Comparison of ENCODE assay signal across 7 cellular contexts in the genomic region with DNA sequence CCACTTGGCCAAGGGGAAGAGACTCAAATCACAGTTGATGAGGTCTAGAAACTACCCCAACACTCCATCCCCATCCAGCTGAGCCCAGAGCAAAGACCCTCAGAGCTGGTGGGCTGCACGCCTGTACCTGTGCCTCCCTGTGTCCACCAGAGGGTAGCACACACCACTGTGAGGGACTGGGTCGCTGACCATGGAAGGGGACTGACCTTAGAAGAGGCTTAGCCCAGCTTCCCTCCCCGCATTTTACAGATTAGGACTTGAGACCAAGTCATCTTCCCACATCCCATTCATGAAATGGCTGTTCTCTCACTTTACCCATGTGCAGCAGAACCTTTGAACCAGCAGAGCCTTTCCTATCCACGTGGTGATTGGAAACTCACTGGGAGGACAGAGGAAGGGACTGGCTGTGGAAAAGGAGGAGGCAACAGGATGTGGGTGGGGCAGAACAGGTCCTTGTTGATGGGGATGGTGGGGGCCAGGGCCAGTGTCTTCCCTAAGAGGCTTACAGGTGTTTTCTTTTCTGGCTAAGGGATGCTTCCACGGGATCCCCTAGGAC. TPM values are rescaled to one million over a fixed set of nuclear protein-coding genes. Genes with fewer than 3 reads are reported as not detected.
A peak's percentile ranks its signal among the peaks of the same experiment; 100 is the strongest.
DNase-seq lines count a peak whose midpoint lies in the region; ATAC-seq and TF ChIP-seq lines count a peak whose summit lies in the region.

No MANE protein-coding gene starts in this region.

- no peak for TF ChIP-seq EP300 in gastroesophageal sphincter (IDR thresholded peaks at IDR 0.05)

- H3K36me3 Mint-ChIP-seq in activated CD4-positive, alpha-beta T cell treated with anti-CD3 and anti-CD28 coated beads, Interleukin-2, amount 10 ng/mL, durations not matched to agents 24 days and 14 days (ENCODE audit: low read depth) = no peaks in the 10 kb centered on the region

- intact Hi-C loops in prostate gland (cut with DNase I) = no loop called here
- intact Hi-C loops in activated CD4-positive, alpha-beta T cell treated with anti-CD3 and anti-CD28 coated beads, Interleukin-2, amount 10 ng/mL, durations not matched to agents 24 days and 14 days (cut with micrococcal nuclease) = no loop called here

- peaks cover 34% of the 10 kb centered on the region for H3K27me3 Mint-ChIP-seq in activated CD4-positive, alpha-beta T cell treated with anti-CD3 and anti-CD28 coated beads, Interleukin-2, amount 10 ng/mL, durations not matched to agents 24 days and 14 days

- no peak for TF ChIP-seq POLR2A in prostate gland (IDR thresholded peaks at IDR 0.05)
- TF ChIP-seq POLR2A in gastroesophageal sphincter (IDR thresholded peaks at IDR 0.05) = no peak

- H3K4me3 ChIP-seq in GM06990 (replicated peaks; ENCODE audit: low read depth, low read length) (no peak overlapping the region), epithelial cell of esophagus (ENCODE audit: low read length) (no peak overlapping the region), prostate gland (no peak overlapping the region), gastroesophageal sphincter (no peak overlapping the region)

- 68% methylated on average over 5 of the region's 5 CpGs for WGBS in prostate gland
- WGBS in gastroesophageal sphincter (ENCODE audit: low coverage in 1 of 2), 2 donors = 38% methylated on average over 3 of the region's 5 CpGs; no CpG with 5 or more reads in 1 of the 2 donors

- H3K27ac ChIP-seq in prostate gland (no peak overlapping the region), gastroesophageal sphincter (no peak overlapping the region)

- no peak for ATAC-seq in gastroesophageal sphincter

- DNase-seq in GM06990 (ENCODE audit: extremely low read depth, insufficient read length) = no peak
- DNase-seq in NCI-H146 treated with DMSO at 0.1 percent for 48 hours (lab: John Stamatoyannopoulos, UW; ENCODE audit: unreplicated experiment) = peak; percentile 41
- DNase-seq in epithelial cell of esophagus (ENCODE audit: low read depth) = peak; percentile 11
- DNase-seq in prostate gland (ENCODE audit: low spot score) = no peak
- no peak for DNase-seq in NCI-H510A (lab: John Stamatoyannopoulos, UW)
- no peak for DNase-seq in activated CD4-positive, alpha-beta T cell treated with anti-CD3 and anti-CD28 coated beads, Interleukin-2, amount 10 ng/mL, durations not matched to agents 24 days and 14 days

- H3K4me1 ChIP-seq in prostate gland (replicated peaks) = peaks cover 14% of the 10 kb centered on the region
- peaks cover 0 to 25% (median 14%) of the 10 kb centered on the region in 3 donors for H3K4me1 ChIP-seq in gastroesophageal sphincter

- H3K27ac Mint-ChIP-seq in activated CD4-positive, alpha-beta T cell treated with anti-CD3 and anti-CD28 coated beads, Interleukin-2, amount 10 ng/mL, durations not matched to agents 24 days and 14 days = no peak overlapping the region

- peak; percentile 48 for TF ChIP-seq CTCF in GM06990 (IDR thresholded peaks at IDR 0.05; ENCODE audit: insufficient read depth, low read length, poor library complexity, severe bottlenecking)
- TF ChIP-seq CTCF in epithelial cell of esophagus (IDR thresholded peaks at IDR 0.05; ENCODE audit: insufficient read depth, low read depth, low read length, missing control alignments) = peak; percentile 39
- peak; percentile 18 to 72 (median 64) for TF ChIP-seq CTCF in prostate gland (IDR thresholded peaks at IDR 0.05)
- peak in 1 of 4 experiments; percentile 32 for TF ChIP-seq CTCF in gastroesophageal sphincter (IDR thresholded peaks at IDR 0.05)

- H3K4me1 Mint-ChIP-seq in activated CD4-positive, alpha-beta T cell treated with anti-CD3 and anti-CD28 coated beads, Interleukin-2, amount 10 ng/mL, durations not matched to agents 24 days and 14 days = peaks cover 11% of the 10 kb centered on the region

- H3K36me3 ChIP-seq in GM06990 (ENCODE audit: control insufficient read depth, insufficient read depth, low read length) (no peaks in the 10 kb centered on the region), prostate gland (no peaks in the 10 kb centered on the region), gastroesophageal sphincter (peaks cover 0 to 7% of the 10 kb centered on the region in 2 donors)

- H3K9me3 ChIP-seq in prostate gland = no peaks in the 10 kb centered on the region
- H3K9me3 ChIP-seq in gastroesophageal sphincter = no peaks in the 10 kb centered on the region

- H3K9me3 Mint-ChIP-seq in activated CD4-positive, alpha-beta T cell treated with anti-CD3 and anti-CD28 coated beads, Interleukin-2, amount 10 ng/mL, durations not matched to agents 24 days and 14 days = no peaks in the 10 kb centered on the region

- H3K27me3 ChIP-seq in GM06990 (replicated peaks; ENCODE audit: control insufficient read depth, insufficient read depth, low read length) (peaks cover 6% of the 10 kb centered on the region), prostate gland (replicated peaks; ENCODE audit: insufficient read depth) (no peaks in the 10 kb centered on the region), gastroesophageal sphincter (peaks cover 97% of the 10 kb centered on the region)

- H3K4me3 Mint-ChIP-seq in activated CD4-positive, alpha-beta T cell treated with anti-CD3 and anti-CD28 coated beads, Interleukin-2, amount 10 ng/mL, durations not matched to agents 24 days and 14 days = no peak overlapping the region

RNA-seq across cellular contexts. Expression of a gene that starts 44.3 kb away (rescaled TPM):
- total RNA-seq in prostate gland (10 to 100 TPM in 1 of 2 donors, 1 to 10 TPM in 1; 7.4 to 35.5 TPM), gastroesophageal sphincter (1 to 10 TPM in 3 of 4 donors, not detected in 1; 1.9 to 7.1 (median 2.3) TPM)
- total RNA-seq in activated CD4-positive, alpha-beta T cell treated with anti-CD3 and anti-CD28 coated beads, Interleukin-2, amount 10 ng/mL, durations not matched to agents 24 days and 14 days = 0.14 and 0.38 TPM in 2 replicates

RNA-seq across cellular contexts. Expression of a gene that starts 58.7 kb away (rescaled TPM):
- total RNA-seq in prostate gland (1 to 10 TPM in 1 of 2 donors, not detected in 1; 4.4 TPM), gastroesophageal sphincter (not detected)
- not detected in 2 replicates for total RNA-seq in activated CD4-positive, alpha-beta T cell treated with anti-CD3 and anti-CD28 coated beads, Interleukin-2, amount 10 ng/mL, durations not matched to agents 24 days and 14 days

Comparison
In these comparisons a context has a peak if more than half of its experiments do, and no peak if none do; other contexts are left out.
1. DNase-seq: peak in NCI-H146 treated with DMSO at 0.1 percent for 48 hours (single experiment) and epithelial cell of esophagus (single experiment); none in GM06990 (single experiment), prostate gland (single experiment), NCI-H510A (single experiment) and activated CD4-positive, alpha-beta T cell treated with anti-CD3 and anti-CD28 coated beads, Interleukin-2, amount 10 ng/mL, durations not matched to agents 24 days and 14 days (single experiment).